Comparison of ENCODE assay signal across 8 cellular contexts in the genomic region with DNA sequence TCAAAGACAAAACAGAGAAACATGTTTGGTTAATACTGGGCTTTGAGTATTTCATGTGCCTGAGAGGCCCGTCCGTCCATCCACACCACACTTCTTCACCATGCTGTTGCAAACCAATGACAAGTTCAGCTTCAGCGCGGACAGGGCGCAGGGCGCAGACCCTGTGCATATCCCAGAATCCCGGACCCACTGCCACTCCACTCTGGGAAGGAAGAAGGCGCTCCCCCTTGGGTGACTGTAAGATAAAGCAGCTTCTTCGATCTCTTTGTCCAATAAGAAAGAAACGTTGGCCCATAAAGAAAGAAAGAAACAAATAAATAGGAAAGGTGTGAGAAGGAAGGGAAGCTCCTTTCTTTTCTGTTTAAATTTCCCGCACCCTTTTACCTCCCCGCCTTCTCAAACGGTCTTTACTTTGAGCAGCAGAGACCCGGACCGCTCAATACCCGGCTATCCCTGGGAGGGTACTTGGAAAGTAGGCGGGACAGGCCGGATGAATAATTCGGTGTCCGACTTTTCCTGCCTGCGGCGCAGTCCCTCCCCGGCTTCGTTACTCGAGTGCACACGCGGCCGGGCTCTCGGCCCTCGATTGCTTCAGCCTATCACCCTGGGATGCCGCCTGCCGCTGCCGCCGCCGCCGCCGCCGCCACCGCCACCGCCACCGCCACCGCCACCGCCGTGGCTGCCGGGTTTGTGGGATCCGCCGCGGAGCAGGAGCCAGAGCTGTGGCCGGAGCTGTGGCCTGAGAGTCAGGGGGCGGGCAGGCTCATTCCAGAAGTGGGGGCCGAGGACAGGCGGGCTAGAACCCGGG. TPM values are rescaled to one million over a fixed set of nuclear protein-coding genes. Genes with fewer than 3 reads are reported as not detected.
DNase-seq lines count a peak whose midpoint lies in the region; ATAC-seq, FAIRE-seq and TF ChIP-seq lines count a peak whose summit lies in the region.

No MANE protein-coding gene starts in this region.

- H3K4me2 ChIP-seq in BLaER1 treated with 17β-estradiol and CSF1 and Interleukin-3, amounts not matched to agents 10 nM and 100 nM: peak overlapping the region; percentile 79 to 99 (median 93)

- DNase-seq in GM19239 (ENCODE audit: insufficient read length, low spot score): peak; percentile 87
- DNase-seq in NCI-H446 treated with DMSO at 0.1 percent for 48 hours (lab: John Stamatoyannopoulos, UW): peak; percentile 95
- DNase-seq in activated CD8-positive, alpha-beta memory T cell treated with anti-CD3 and anti-CD28 coated beads, Interleukin-2, amount 10 ng/mL, durations not matched to agents 7 days and 5 days: peak; percentile 40
- DNase-seq in esophagus squamous epithelium (lab: John Stamatoyannopoulos, UW): peak; percentile 11
- DNase-seq in stimulated activated effector memory CD8-positive, alpha-beta T cell treated with anti-CD3 and anti-CD28 coated beads, Interleukin-12 subunit alpha, Interleukin-12 subunit beta, amount 100 ng/mL, for 72 hours (ENCODE audit: low spot score in 2 of 2): no peak

- CTCF ChIA-PET in activated CD8-positive, alpha-beta memory T cell treated with anti-CD3 and anti-CD28 coated beads, Interleukin-2, amount 10 ng/mL, durations not matched to agents 7 days and 5 days (lab: Charles Lee): no interaction called here

- FAIRE-seq in GM19239 (lab: Jason Lieb, UNC): no peak

- peak overlapping the region; percentile 68 to 85 (median 80) for H3K9ac ChIP-seq in BLaER1 treated with 17β-estradiol and CSF1 and Interleukin-3, amounts not matched to agents 10 nM and 100 nM

- peak overlapping the region; percentile 25 for H3K4me3 Mint-ChIP-seq in activated CD8-positive, alpha-beta memory T cell treated with anti-CD3 and anti-CD28 coated beads, Interleukin-2, amount 10 ng/mL, durations not matched to agents 7 days and 5 days
- H3K4me3 Mint-ChIP-seq in stimulated activated effector memory CD8-positive, alpha-beta T cell treated with anti-CD3 and anti-CD28 coated beads, Interleukin-12 subunit alpha, Interleukin-12 subunit beta, amount 100 ng/mL, for 72 hours: peak overlapping the region; percentile 46

- peaks cover 39% of the 10 kb centered on the region for H3K27me3 Mint-ChIP-seq in activated CD8-positive, alpha-beta memory T cell treated with anti-CD3 and anti-CD28 coated beads, Interleukin-2, amount 10 ng/mL, durations not matched to agents 7 days and 5 days

- H3K4me3 ChIP-seq in BLaER1 treated with 17β-estradiol and CSF1 and Interleukin-3, amounts not matched to agents 10 nM and 100 nM: peak overlapping the region; percentile 78 to 100 (median 92)
- H3K4me3 ChIP-seq in esophagus squamous epithelium (peak overlapping the region; percentile 88 to 97 (median 93)), mononuclear cell (ENCODE audit: low read length) (peak overlapping the region; percentile 42)

- peak in 1 of 6 experiments; percentile 2 for TF ChIP-seq CTCF in esophagus squamous epithelium (IDR thresholded peaks at IDR 0.05)

- H3K27ac Mint-ChIP-seq in activated CD8-positive, alpha-beta memory T cell treated with anti-CD3 and anti-CD28 coated beads, Interleukin-2, amount 10 ng/mL, durations not matched to agents 7 days and 5 days: no peak overlapping the region
- H3K27ac Mint-ChIP-seq in stimulated activated effector memory CD8-positive, alpha-beta T cell treated with anti-CD3 and anti-CD28 coated beads, Interleukin-12 subunit alpha, Interleukin-12 subunit beta, amount 100 ng/mL, for 72 hours: no peak overlapping the region

- peak; percentile 78 for ATAC-seq in HG03280 (IDR thresholded peaks at IDR 0.05; ENCODE audit: unreplicated experiment)
- ATAC-seq in activated CD8-positive, alpha-beta memory T cell treated with anti-CD3 and anti-CD28 coated beads, Interleukin-2, amount 10 ng/mL, durations not matched to agents 7 days and 5 days: peak; percentile 23
- ATAC-seq in stimulated activated effector memory CD8-positive, alpha-beta T cell treated with anti-CD3 and anti-CD28 coated beads, Interleukin-12 subunit alpha, Interleukin-12 subunit beta, amount 100 ng/mL, for 72 hours: peak; percentile 51

- intact Hi-C loops in esophagus squamous epithelium (cut with DNase I): no loop called here

- WGBS in esophagus squamous epithelium, 2 donors: 1 to 2% methylated on average over 20 to 29 of the region's 53 CpGs

- H3K36me3 Mint-ChIP-seq in activated CD8-positive, alpha-beta memory T cell treated with anti-CD3 and anti-CD28 coated beads, Interleukin-2, amount 10 ng/mL, durations not matched to agents 7 days and 5 days: peaks cover 4% of the 10 kb centered on the region
- no peaks in the 10 kb centered on the region for H3K36me3 Mint-ChIP-seq in stimulated activated effector memory CD8-positive, alpha-beta T cell treated with anti-CD3 and anti-CD28 coated beads, Interleukin-12 subunit alpha, Interleukin-12 subunit beta, amount 100 ng/mL, for 72 hours

- H3K9me3 Mint-ChIP-seq in activated CD8-positive, alpha-beta memory T cell treated with anti-CD3 and anti-CD28 coated beads, Interleukin-2, amount 10 ng/mL, durations not matched to agents 7 days and 5 days (ENCODE audit: low read depth): no peaks in the 10 kb centered on the region
- H3K9me3 Mint-ChIP-seq in stimulated activated effector memory CD8-positive, alpha-beta T cell treated with anti-CD3 and anti-CD28 coated beads, Interleukin-12 subunit alpha, Interleukin-12 subunit beta, amount 100 ng/mL, for 72 hours: peaks cover 7% of the 10 kb centered on the region

- TF ChIP-seq POLR2A in esophagus squamous epithelium (IDR thresholded peaks at IDR 0.05): no peak

- peaks cover 8 to 32% (median 12%) of the 10 kb centered on the region in 10 experiments; a peak in 18 of 20 replicates for H3K4me1 ChIP-seq in BLaER1 treated with 17β-estradiol and CSF1 and Interleukin-3, amounts not matched to agents 10 nM and 100 nM
- peaks cover 5 to 59% (median 7%) of the 10 kb centered on the region in 3 donors for H3K4me1 ChIP-seq in esophagus squamous epithelium
- H3K4me1 ChIP-seq in mononuclear cell (ENCODE audit: insufficient read depth, low read length): peaks cover 20% of the 10 kb centered on the region

- H3K27me3 ChIP-seq in BLaER1 treated with 17β-estradiol and CSF1 and Interleukin-3, amounts not matched to agents 10 nM and 100 nM: peaks cover 18 to 27% (median 25%) of the 10 kb centered on the region in 11 experiments
- no peaks in the 10 kb centered on the region for H3K27me3 ChIP-seq in esophagus squamous epithelium
- peaks cover 37% of the 10 kb centered on the region for H3K27me3 ChIP-seq in mononuclear cell (ENCODE audit: insufficient read depth, low read length)

- peak overlapping the region; percentile 25 to 77 (median 56); a peak in 21 of 22 replicates for H3K27ac ChIP-seq in BLaER1 treated with 17β-estradiol and CSF1 and Interleukin-3, amounts not matched to agents 10 nM and 100 nM
- peak overlapping the region; percentile 91 to 94 (median 94) for H3K27ac ChIP-seq in esophagus squamous epithelium

- no peaks in the 10 kb centered on the region for H3K9me3 ChIP-seq in BLaER1 treated with 17β-estradiol and CSF1 and Interleukin-3, amounts not matched to agents 10 nM and 100 nM (replicated peaks in 1 of 11)
- no peaks in the 10 kb centered on the region for H3K9me3 ChIP-seq in esophagus squamous epithelium
- no peaks in the 10 kb centered on the region for H3K9me3 ChIP-seq in mononuclear cell (ENCODE audit: low read depth, low read length)

- H4K20me1 ChIP-seq in BLaER1 treated with 17β-estradiol and CSF1 and Interleukin-3, amounts not matched to agents 10 nM and 100 nM: peaks cover 0 to 22% (median 0%) of the 10 kb centered on the region in 11 experiments; a peak in 5 of 22 replicates

- H3K4me1 Mint-ChIP-seq in activated CD8-positive, alpha-beta memory T cell treated with anti-CD3 and anti-CD28 coated beads, Interleukin-2, amount 10 ng/mL, durations not matched to agents 7 days and 5 days: peaks cover 6% of the 10 kb centered on the region
- H3K4me1 Mint-ChIP-seq in stimulated activated effector memory CD8-positive, alpha-beta T cell treated with anti-CD3 and anti-CD28 coated beads, Interleukin-12 subunit alpha, Interleukin-12 subunit beta, amount 100 ng/mL, for 72 hours: peaks cover 6% of the 10 kb centered on the region

- no peaks in the 10 kb centered on the region for H3K36me3 ChIP-seq in BLaER1 treated with 17β-estradiol and CSF1 and Interleukin-3, amounts not matched to agents 10 nM and 100 nM
- H3K36me3 ChIP-seq in esophagus squamous epithelium: no peaks in the 10 kb centered on the region

RNA-seq across cellular contexts. Expression of gene RASAL2, which starts 0.6 kb away (rescaled TPM):
- not detected for total RNA-seq in activated CD8-positive, alpha-beta memory T cell treated with anti-CD3 and anti-CD28 coated beads, Interleukin-2, amount 10 ng/mL, durations not matched to agents 7 days and 5 days
- total RNA-seq in esophagus squamous epithelium (10 to 100 TPM; 20.4 to 29.8 (median 25.5) TPM), mononuclear cell (0.84 TPM)

Comparison
In these comparisons a context has a peak if more than half of its experiments do, and no peak if none do; other contexts are left out.
1. H3K4me3 ChIP-seq: peak in every context shown above with its lines; median percentile 93 in esophagus squamous epithelium; 92 in BLaER1 treated with 17β-estradiol and CSF1 and Interleukin-3, amounts not matched to agents 10 nM and 100 nM; 42 in mononuclear cell.
2. DNase-seq: peak in GM19239 (single experiment), NCI-H446 treated with DMSO at 0.1 percent for 48 hours (single experiment), activated CD8-positive, alpha-beta memory T cell treated with anti-CD3 and anti-CD28 coated beads, Interleukin-2, amount 10 ng/mL, durations not matched to agents 7 days and 5 days (single experiment) and esophagus squamous epithelium (single experiment); none in stimulated activated effector memory CD8-positive, alpha-beta T cell treated with anti-CD3 and anti-CD28 coated beads, Interleukin-12 subunit alpha, Interleukin-12 subunit beta, amount 100 ng/mL, for 72 hours (0 of 2).
3. ATAC-seq: peak in every context shown above with its lines; median percentile 78 in HG03280; 51 in stimulated activated effector memory CD8-positive, alpha-beta T cell treated with anti-CD3 and anti-CD28 coated beads, Interleukin-12 subunit alpha, Interleukin-12 subunit beta, amount 100 ng/mL, for 72 hours; 23 in activated CD8-positive, alpha-beta memory T cell treated with anti-CD3 and anti-CD28 coated beads, Interleukin-2, amount 10 ng/mL, durations not matched to agents 7 days and 5 days.
4. RNA of gene RASAL2, which starts 0.6 kb away (total RNA-seq): 20.4 to 29.8 TPM in esophagus squamous epithelium; 0.84 TPM in mononuclear cell (single experiment) and not detected in activated CD8-positive, alpha-beta memory T cell treated with anti-CD3 and anti-CD28 coated beads, Interleukin-2, amount 10 ng/mL, durations not matched to agents 7 days and 5 days; every median in the first group is over 10 times any median in the second.